2 cellular contexts compared by ENCODE assay signal in the genomic region with DNA sequence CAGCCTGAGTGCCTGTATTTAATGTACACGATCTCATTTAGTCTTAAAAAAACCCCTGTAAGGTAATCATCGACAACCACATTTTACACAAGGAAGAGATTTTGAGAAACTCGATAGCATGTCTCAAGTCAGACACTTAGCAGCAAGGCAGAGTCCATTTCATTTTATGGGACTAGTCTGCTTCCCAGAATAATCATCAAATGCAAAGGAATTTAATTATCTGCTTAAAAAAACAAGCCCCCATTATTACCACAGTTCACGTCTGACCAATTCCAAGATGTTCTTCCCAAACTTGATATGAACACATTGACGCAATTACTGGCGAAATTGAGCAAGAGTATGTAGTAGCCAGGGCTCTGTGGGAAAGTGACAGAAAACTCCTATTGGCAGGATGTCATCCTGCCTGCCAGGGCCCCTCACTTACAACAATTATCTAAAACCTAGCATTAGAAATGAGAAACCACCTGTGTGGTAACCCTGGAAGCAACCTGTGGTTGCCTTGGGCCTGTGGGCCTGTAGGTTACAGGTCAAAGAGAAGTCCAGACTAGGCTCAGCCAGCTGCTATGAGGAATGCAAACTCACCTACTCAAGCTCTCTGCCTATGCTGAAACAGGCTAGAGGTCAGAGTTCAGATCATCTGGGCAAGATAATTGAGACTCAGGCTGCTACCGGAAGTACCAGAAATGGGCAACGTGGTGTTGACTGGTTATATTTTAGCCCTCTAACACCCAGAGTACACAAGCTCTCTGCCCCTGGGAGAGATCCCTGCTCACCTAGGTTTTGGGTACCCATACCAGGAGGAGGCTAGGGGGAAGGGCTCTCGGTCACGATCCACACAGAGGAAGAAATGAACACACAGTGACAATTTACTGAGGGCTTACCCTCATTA.
TF ChIP-seq lines count a peak whose summit lies in the region.

No MANE protein-coding gene starts in this region.

TF ChIP-seq in GM23338, 12 proteins besides CTCF, POLR2A, EP300 and RAD21 (continued from another document):
- TF ChIP-seq ZNF331 (CRISPR knock-in tag; IDR thresholded peaks at IDR 0.05; ENCODE audit: low read depth): no peak
- TF ChIP-seq CREB1 (CRISPR knock-in tag; IDR thresholded peaks at IDR 0.05; ENCODE audit: low read depth): no peak

TF ChIP-seq in GM12878, 131 proteins besides CTCF, POLR2A, EP300 and RAD21 (continued from another document and continues in another):
- TF ChIP-seq, protein P1, sequence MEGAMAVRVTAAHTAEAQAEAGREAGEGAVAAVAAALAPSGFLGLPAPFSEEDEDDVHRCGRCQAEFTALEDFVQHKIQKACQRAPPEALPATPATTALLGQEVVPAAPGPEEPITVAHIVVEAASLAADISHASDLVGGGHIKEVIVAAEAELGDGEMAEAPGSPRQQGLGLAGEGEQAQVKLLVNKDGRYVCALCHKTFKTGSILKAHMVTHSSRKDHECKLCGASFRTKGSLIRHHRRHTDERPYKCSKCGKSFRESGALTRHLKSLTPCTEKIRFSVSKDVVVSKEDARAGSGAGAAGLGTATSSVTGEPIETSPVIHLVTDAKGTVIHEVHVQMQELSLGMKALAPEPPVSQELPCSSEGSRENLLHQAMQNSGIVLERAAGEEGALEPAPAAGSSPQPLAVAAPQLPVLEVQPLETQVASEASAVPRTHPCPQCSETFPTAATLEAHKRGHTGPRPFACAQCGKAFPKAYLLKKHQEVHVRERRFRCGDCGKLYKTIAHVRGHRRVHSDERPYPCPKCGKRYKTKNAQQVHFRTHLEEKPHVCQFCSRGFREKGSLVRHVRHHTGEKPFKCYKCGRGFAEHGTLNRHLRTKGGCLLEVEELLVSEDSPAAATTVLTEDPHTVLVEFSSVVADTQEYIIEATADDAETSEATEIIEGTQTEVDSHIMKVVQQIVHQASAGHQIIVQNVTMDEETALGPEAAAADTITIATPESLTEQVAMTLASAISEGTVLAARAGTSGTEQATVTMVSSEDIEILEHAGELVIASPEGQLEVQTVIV (IDR thresholded peaks at IDR 0.05; ENCODE audit: borderline replicate concordance, partially characterized antibody): no peak
- TF ChIP-seq STAT3 (IDR thresholded peaks at IDR 0.05; ENCODE audit: low read depth, low read length) (no peak), TCF7 (IDR thresholded peaks at IDR 0.05; ENCODE audit: borderline replicate concordance) (no peak), KLF5 (IDR thresholded peaks at IDR 0.05; ENCODE audit: partially characterized antibody) (no peak), ZNF217 (IDR thresholded peaks at IDR 0.05) (no peak), TBL1XR1 (IDR thresholded peaks at IDR 0.05; ENCODE audit: low read depth, low read length) (no peak), EGR1 (IDR thresholded peaks at IDR 0.05; ENCODE audit: borderline replicate concordance in 1 of 2, low read depth in 2 of 2, low read length in 2 of 2) (no peak), NFXL1 (IDR thresholded peaks at IDR 0.05; ENCODE audit: borderline replicate concordance) (no peak), EED (IDR thresholded peaks at IDR 0.05; ENCODE audit: low read depth) (no peak; the same call in 1 of the 2 replicates), RB1 (IDR thresholded peaks at IDR 0.05; ENCODE audit: borderline replicate concordance) (no peak), RELA (IDR thresholded peaks at IDR 0.05; ENCODE audit: borderline replicate concordance, partially characterized antibody) (no peak), SUPT20H (IDR thresholded peaks at IDR 0.05; ENCODE audit: borderline replicate concordance, control insufficient read depth, low read depth, low read length) (no peak), KAT2A (conservative IDR thresholded peaks at IDR 0.05; ENCODE audit: control insufficient read depth, low read depth, low read length) (no peak), FOXM1 (IDR thresholded peaks at IDR 0.05; ENCODE audit: low read depth, low read length) (no peak), BMI1 (IDR thresholded peaks at IDR 0.05; ENCODE audit: borderline replicate concordance) (0 out of 2 replicates have a peak, but pooled peaks have one; percentile 15), BACH1 (IDR thresholded peaks at IDR 0.05; ENCODE audit: borderline replicate concordance) (no peak), HCFC1 (IDR thresholded peaks at IDR 0.05; ENCODE audit: low read length) (no peak), CHD1 (IDR thresholded peaks at IDR 0.05; ENCODE audit: low read depth, low read length) (no peak), MXI1 (IDR thresholded peaks at IDR 0.05; ENCODE audit: low read depth, low read length) (peak; percentile 41; the same call in 1 of the 2 replicates), RUNX3 (IDR thresholded peaks at IDR 0.05; ENCODE audit: low read length) (no peak), IRF3 (IDR thresholded peaks at IDR 0.05) (no peak), NFYA (IDR thresholded peaks at IDR 0.05; ENCODE audit: borderline replicate concordance, low read depth, low read length) (no peak), MYB (IDR thresholded peaks at IDR 0.05; ENCODE audit: borderline replicate concordance, low read depth, low read length) (no peak), BCL11A (IDR thresholded peaks at IDR 0.05; ENCODE audit: low read depth, low read length) (no peak), POLR2AphosphoS5 (IDR thresholded peaks at IDR 0.05; ENCODE audit: low read length) (peak; percentile 78), MEF2A (IDR thresholded peaks at IDR 0.05; ENCODE audit: insufficient read depth, low read depth, low read length) (no peak), SMARCA5 (IDR thresholded peaks at IDR 0.05) (no peak), STAT1 (conservative IDR thresholded peaks at IDR 0.05) (no peak), CHD2 (IDR thresholded peaks at IDR 0.05; ENCODE audit: borderline replicate concordance, low read depth, low read length) (no peak), SUZ12 (IDR thresholded peaks at IDR 0.05; ENCODE audit: unreplicated experiment) (no peak), MTA2 (IDR thresholded peaks at IDR 0.05; ENCODE audit: low read depth) (peak; percentile 61), SP1 (IDR thresholded peaks at IDR 0.05; ENCODE audit: low read depth, low read length) (no peak), E2F8 (IDR thresholded peaks at IDR 0.05; ENCODE audit: low read depth, partially characterized antibody) (no peak), SRF (IDR thresholded peaks at IDR 0.05; ENCODE audit: low read depth in 2 of 2, low read length in 2 of 2) (peak; percentile 100), NRF1 (conservative IDR thresholded peaks at IDR 0.05; ENCODE audit: low read depth, low read length) (no peak), SKIL (IDR thresholded peaks at IDR 0.05; ENCODE audit: low read depth, poor library complexity, severe bottlenecking) (no peak)
- TF ChIP-seq, protein P2, sequence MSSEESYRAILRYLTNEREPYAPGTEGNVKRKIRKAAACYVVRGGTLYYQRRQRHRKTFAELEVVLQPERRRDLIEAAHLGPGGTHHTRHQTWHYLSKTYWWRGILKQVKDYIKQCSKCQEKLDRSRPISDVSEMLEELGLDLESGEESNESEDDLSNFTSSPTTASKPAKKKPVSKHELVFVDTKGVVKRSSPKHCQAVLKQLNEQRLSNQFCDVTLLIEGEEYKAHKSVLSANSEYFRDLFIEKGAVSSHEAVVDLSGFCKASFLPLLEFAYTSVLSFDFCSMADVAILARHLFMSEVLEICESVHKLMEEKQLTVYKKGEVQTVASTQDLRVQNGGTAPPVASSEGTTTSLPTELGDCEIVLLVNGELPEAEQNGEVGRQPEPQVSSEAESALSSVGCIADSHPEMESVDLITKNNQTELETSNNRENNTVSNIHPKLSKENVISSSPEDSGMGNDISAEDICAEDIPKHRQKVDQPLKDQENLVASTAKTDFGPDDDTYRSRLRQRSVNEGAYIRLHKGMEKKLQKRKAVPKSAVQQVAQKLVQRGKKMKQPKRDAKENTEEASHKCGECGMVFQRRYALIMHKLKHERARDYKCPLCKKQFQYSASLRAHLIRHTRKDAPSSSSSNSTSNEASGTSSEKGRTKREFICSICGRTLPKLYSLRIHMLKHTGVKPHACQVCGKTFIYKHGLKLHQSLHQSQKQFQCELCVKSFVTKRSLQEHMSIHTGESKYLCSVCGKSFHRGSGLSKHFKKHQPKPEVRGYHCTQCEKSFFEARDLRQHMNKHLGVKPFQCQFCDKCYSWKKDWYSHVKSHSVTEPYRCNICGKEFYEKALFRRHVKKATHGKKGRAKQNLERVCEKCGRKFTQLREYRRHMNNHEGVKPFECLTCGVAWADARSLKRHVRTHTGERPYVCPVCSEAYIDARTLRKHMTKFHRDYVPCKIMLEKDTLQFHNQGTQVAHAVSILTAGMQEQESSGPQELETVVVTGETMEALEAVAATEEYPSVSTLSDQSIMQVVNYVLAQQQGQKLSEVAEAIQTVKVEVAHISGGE (CRISPR knock-in tag; IDR thresholded peaks at IDR 0.05): no peak
- TF ChIP-seq, protein P3, sequence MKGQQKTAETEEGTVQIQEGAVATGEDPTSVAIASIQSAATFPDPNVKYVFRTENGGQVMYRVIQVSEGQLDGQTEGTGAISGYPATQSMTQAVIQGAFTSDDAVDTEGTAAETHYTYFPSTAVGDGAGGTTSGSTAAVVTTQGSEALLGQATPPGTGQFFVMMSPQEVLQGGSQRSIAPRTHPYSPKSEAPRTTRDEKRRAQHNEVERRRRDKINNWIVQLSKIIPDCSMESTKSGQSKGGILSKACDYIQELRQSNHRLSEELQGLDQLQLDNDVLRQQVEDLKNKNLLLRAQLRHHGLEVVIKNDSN (IDR thresholded peaks at IDR 0.05; ENCODE audit: borderline replicate concordance, extremely low read length, insufficient read depth, low read depth, low read length): no peak
- TF ChIP-seq, protein P4, sequence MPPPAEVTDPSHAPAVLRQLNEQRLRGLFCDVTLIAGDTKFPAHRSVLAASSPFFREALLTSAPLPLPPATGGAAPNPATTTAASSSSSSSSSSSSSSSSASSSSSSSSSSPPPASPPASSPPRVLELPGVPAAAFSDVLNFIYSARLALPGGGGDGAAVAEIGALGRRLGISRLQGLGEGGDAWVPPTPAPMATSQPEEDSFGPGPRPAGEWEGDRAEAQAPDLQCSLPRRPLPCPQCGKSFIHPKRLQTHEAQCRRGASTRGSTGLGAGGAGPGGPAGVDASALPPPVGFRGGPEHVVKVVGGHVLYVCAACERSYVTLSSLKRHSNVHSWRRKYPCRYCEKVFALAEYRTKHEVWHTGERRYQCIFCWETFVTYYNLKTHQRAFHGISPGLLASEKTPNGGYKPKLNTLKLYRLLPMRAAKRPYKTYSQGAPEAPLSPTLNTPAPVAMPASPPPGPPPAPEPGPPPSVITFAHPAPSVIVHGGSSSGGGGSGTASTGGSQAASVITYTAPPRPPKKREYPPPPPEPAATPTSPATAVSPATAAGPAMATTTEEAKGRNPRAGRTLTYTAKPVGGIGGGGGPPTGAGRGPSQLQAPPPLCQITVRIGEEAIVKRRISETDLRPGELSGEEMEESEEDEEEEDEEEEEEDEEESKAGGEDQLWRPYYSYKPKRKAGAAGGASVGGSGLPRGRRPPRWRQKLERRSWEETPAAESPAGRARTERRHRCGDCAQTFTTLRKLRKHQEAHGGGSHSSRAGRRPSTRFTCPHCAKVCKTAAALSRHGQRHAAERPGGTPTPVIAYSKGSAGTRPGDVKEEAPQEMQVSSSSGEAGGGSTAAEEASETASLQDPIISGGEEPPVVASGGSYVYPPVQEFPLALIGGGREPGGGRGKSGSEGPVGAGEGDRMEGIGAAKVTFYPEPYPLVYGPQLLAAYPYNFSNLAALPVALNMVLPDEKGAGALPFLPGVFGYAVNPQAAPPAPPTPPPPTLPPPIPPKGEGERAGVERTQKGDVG (CRISPR knock-in tag; IDR thresholded peaks at IDR 0.05): no peak
- TF ChIP-seq, protein P5, sequence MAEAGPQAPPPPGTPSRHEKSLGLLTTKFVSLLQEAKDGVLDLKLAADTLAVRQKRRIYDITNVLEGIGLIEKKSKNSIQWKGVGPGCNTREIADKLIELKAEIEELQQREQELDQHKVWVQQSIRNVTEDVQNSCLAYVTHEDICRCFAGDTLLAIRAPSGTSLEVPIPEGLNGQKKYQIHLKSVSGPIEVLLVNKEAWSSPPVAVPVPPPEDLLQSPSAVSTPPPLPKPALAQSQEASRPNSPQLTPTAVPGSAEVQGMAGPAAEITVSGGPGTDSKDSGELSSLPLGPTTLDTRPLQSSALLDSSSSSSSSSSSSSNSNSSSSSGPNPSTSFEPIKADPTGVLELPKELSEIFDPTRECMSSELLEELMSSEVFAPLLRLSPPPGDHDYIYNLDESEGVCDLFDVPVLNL (IDR thresholded peaks at IDR 0.05; ENCODE audit: low read depth, low read length): no peak
